ENCODE assay signal across 8 cellular contexts in the genomic region with DNA sequence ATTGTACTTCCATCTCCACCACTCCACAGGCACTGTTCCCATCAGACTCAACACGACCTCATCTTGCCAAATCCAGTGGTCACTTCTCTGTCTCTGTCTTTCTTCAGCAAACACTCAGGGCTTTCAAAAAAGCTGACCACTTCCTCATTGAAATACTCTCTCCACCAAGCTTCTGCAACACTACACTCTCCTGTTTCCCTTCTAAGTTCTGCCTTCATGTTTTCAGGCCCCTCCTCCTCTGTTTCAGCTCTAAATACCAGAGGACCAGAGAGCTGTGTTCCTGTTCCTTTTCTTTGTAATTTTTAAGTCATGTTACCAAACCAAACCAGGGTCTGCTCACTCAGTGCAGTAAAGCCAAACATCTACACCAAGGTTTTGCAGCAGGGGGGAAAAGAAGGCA. TPM values are rescaled to one million over a fixed set of nuclear protein-coding genes. Genes with fewer than 3 reads are reported as not detected.
DNase-seq lines count a peak whose midpoint lies in the region; ATAC-seq and TF ChIP-seq lines count a peak whose summit lies in the region.
"Had no signal": no experiment of that assay in that cellular context is flagged by ENCODE, and none has a peak within 500 bp of the region (broad histone marks: within the 10 kb centered on the region; RNA-seq: fewer than 3 reads in every experiment).

No MANE protein-coding gene starts in this region.

- H3K9ac ChIP-seq in GM23248: no peak overlapping the region

- H3K4me1 ChIP-seq in GM23248 (ENCODE audit: insufficient read depth) (peaks cover 11% of the 10 kb centered on the region; the same call in 1 of the 2 replicates), hepatocyte (ENCODE audit: insufficient read depth) (peaks cover 24% of the 10 kb centered on the region), thoracic aorta (ENCODE audit: control insufficient read depth in 1 of 2, low read depth in 2 of 2) (no peaks in the 10 kb centered on the region)

- DNase-seq in GM23248 (peak; percentile 28), RPMI7951 (ENCODE audit: low read depth) (peak; percentile 30), hepatocyte (ENCODE audit: low spot score) (peak; percentile 45), thoracic aorta (ENCODE audit: low spot score) (no peak), SW480 (ENCODE audit: low spot score) (no peak), NCI-H1930 (lab: John Stamatoyannopoulos, UW) (no peak)

- WGBS in GM23248 (ENCODE audit: low coverage in 1 of 2, low lambda C conversion rate in 2 of 2, missing lambda C conversion rate in 2 of 2), 2 experiments: 12 to 13% methylated on average over 1 of the region's 1 CpG
- WGBS in hepatocyte (ENCODE audit: low lambda C conversion rate, missing lambda C conversion rate): 29% methylated on average over 1 of the region's 1 CpG

- H3K4me3 ChIP-seq in GM23248 (no peak overlapping the region), hepatocyte (no peak overlapping the region), thoracic aorta (no peak overlapping the region)

- H3K36me3 ChIP-seq in GM23248 (ENCODE audit: low read depth): no peaks in the 10 kb centered on the region
- H3K36me3 ChIP-seq in hepatocyte (replicated peaks; ENCODE audit: insufficient read depth, low read depth): no peaks in the 10 kb centered on the region
- H3K36me3 ChIP-seq in thoracic aorta: no peaks in the 10 kb centered on the region

- no peak overlapping the region for H3K4me2 ChIP-seq in GM23248 (ENCODE audit: unreplicated experiment)
- H3K4me2 ChIP-seq in hepatocyte: peak overlapping the region; percentile 48

- peak overlapping the region; percentile 80 for H2AFZ ChIP-seq in GM23248
- peak overlapping the region; percentile 65 for H2AFZ ChIP-seq in hepatocyte

- H3K9me3 ChIP-seq in GM23248 (ENCODE audit: low read depth): no peaks in the 10 kb centered on the region
- no peaks in the 10 kb centered on the region for H3K9me3 ChIP-seq in hepatocyte (ENCODE audit: low read depth)
- no peaks in the 10 kb centered on the region for H3K9me3 ChIP-seq in thoracic aorta

- H3K27me3 ChIP-seq in GM23248 (replicated peaks; ENCODE audit: insufficient read depth): no peaks in the 10 kb centered on the region
- no peaks in the 10 kb centered on the region for H3K27me3 ChIP-seq in hepatocyte
- no peaks in the 10 kb centered on the region for H3K27me3 ChIP-seq in thoracic aorta (replicated peaks; ENCODE audit: insufficient read depth)

- H4K20me1 ChIP-seq in GM23248 (ENCODE audit: insufficient read depth) (no peaks in the 10 kb centered on the region), hepatocyte (ENCODE audit: insufficient read depth, poor library complexity, severe bottlenecking) (no peaks in the 10 kb centered on the region)

- TF ChIP-seq CTCF in hepatocyte (IDR thresholded peaks at IDR 0.05; ENCODE audit: poor library complexity) (no peak), thoracic aorta (IDR thresholded peaks at IDR 0.05) (no peak)

- H3K79me2 ChIP-seq in GM23248 (ENCODE audit: insufficient read depth): no peaks in the 10 kb centered on the region
- H3K79me2 ChIP-seq in hepatocyte: no peaks in the 10 kb centered on the region

- H3F3A ChIP-seq in GM23248 (ENCODE audit: insufficient read depth): peaks cover 17% of the 10 kb centered on the region

- no peaks in the 10 kb centered on the region for H3K9me2 ChIP-seq in GM23248 (ENCODE audit: insufficient read depth)
- H3K9me2 ChIP-seq in hepatocyte (replicated peaks; ENCODE audit: insufficient read depth): no peaks in the 10 kb centered on the region

- H3K27ac ChIP-seq in GM23248: no peak overlapping the region
- peak overlapping the region; percentile 81 for H3K27ac ChIP-seq in hepatocyte
- no peak overlapping the region for H3K27ac ChIP-seq in thoracic aorta

- ATAC-seq in thoracic aorta (ENCODE audit: insufficient number of reproducible peaks, low FRiP score, low read depth): peak; percentile 28
- ATAC-seq in GM21529 (IDR thresholded peaks at IDR 0.05; ENCODE audit: unreplicated experiment): no peak

- in situ Hi-C loops in GM23248 (cut with MboI): no loop called here

RNA-seq across cellular contexts. Expression of a gene that starts 33.8 kb away (rescaled TPM):
- 0.51 and 1.6 TPM in 2 replicates for total RNA-seq in GM23248 (2014; rRNA removed; shearing (Covaris generic))
- 1.1 and 1.7 TPM in 2 replicates for polyA plus RNA-seq in GM23248 (2016; fragmentation: Nextera tagmentation; extraction: Ambion mirVana)
- 0.59 and 1.7 TPM in 2 replicates for total RNA-seq in RPMI7951 (2014; rRNA removed; shearing (Covaris generic))
- 7.7 TPM in 2 replicates for total RNA-seq in hepatocyte
- polyA plus RNA-seq in hepatocyte: 5.2 and 9.2 TPM in 2 replicates
- 1 to 10 TPM; 5.6 to 5.9 TPM for total RNA-seq in thoracic aorta
- total RNA-seq: activated T-helper 2 cell treated with anti-CD3 and anti-CD28 coated beads, Interferon-gamma antibody, Interleukin-2, Interleukin-4, amounts not matched to agents 10 μg/mL and 5 μg/mL and 100 μg/mL, durations not matched to agents 14 hours and 24 hours and 36 hours had no signal

Comparison
In these comparisons a context has a peak if more than half of its experiments do, and no peak if none do; other contexts are left out.
1. DNase-seq: peak in GM23248 (single experiment), RPMI7951 (single experiment) and hepatocyte (single experiment); none in thoracic aorta (single experiment), SW480 (single experiment) and NCI-H1930 (0 of 2).